Comparison of ENCODE assay signal across 8 cellular contexts in the genomic region with DNA sequence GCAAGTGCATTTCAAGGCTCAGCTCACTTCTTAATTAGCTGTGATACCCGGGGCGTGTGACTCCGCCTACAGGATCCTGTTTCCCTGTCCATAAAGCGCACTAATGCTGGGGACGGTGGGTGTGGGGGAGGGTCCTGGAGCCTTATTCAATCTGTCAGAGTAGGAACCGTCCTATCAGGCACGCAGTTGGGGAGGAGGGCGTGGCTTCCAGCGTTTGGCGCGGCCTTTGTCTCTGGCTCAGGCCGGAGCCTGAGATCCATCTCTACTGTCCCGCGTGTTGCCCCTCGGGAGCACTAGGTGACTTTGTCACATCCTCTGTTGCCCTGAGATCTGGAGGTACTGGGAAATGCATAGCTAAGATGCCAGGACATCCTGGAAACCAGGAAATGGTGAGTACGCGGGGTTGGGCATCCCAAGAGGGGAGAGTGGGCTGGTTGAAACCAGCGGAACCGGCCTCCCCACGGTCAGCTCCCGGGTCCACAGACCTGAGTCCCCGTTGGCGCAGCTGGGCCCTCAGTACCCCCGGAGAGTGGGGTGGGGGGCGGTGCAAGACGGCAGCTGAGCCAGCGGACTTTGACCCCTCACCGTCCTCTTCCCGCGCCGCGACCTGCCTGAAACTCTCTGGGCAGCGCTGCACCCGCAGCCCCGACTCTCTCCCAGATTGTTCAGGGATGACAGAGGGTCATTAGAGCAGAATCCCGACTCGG.
DNase-seq lines count a peak whose midpoint lies in the region; TF ChIP-seq lines count a peak whose summit lies in the region.

No MANE protein-coding gene starts in this region.

- H3K36me3 ChIP-seq in mesenchymal stem cell (ENCODE audit: control insufficient read depth in 1 of 2, insufficient read depth in 2 of 2, low read depth in 1 of 2, low read length in 2 of 2) (no peaks in the 10 kb centered on the region), suprapubic skin (no peaks in the 10 kb centered on the region)

- no peak for TF ChIP-seq POLR2A in suprapubic skin (IDR thresholded peaks at IDR 0.05)

- peak overlapping the region; percentile 61 for H3K4me3 ChIP-seq in GM12865 (ENCODE audit: low read depth, low read length)
- peak overlapping the region; percentile 27 to 70 for H3K4me3 ChIP-seq in mesenchymal stem cell (ENCODE audit: insufficient read depth in 1 of 2, low read depth in 1 of 2, low read length in 2 of 2)
- peak overlapping the region; percentile 43 for H3K4me3 ChIP-seq in suprapubic skin

- no peak overlapping the region for H3K23ac ChIP-seq in mesenchymal stem cell (ENCODE audit: low read length in 2 of 2)

- no peaks in the 10 kb centered on the region for H3K79me1 ChIP-seq in mesenchymal stem cell (replicated peaks; ENCODE audit: low read length, poor library complexity, severe bottlenecking)

- H2BK12ac ChIP-seq in mesenchymal stem cell (ENCODE audit: low read length in 2 of 2) = no peak overlapping the region

- H4K8ac ChIP-seq in mesenchymal stem cell (ENCODE audit: low read length) = no peak overlapping the region

- DNase-seq in GM12865 (ENCODE audit: low read depth) = peak; percentile 84
- peak; percentile 96 for DNase-seq in H4 (ENCODE audit: low spot score)
- peak; percentile 93 for DNase-seq in NCI-H1048 (lab: John Stamatoyannopoulos, UW)
- peak; percentile 91 for DNase-seq in SKM-1 (lab: John Stamatoyannopoulos, UW; ENCODE audit: unreplicated experiment)
- peak; percentile 81 for DNase-seq in dermis blood vessel endothelial cell
- DNase-seq in mesenchymal stem cell = peak; percentile 57
- DNase-seq in suprapubic skin (ENCODE audit: low spot score in 2 of 2) = no peak
- DNase-seq in central memory CD4-positive, alpha-beta T cell = no peak

- WGBS in mesenchymal stem cell = under 1% methylated on average over 32 of the region's 37 CpGs
- 4% methylated on average over 15 of the region's 37 CpGs for WGBS in suprapubic skin

- H2AFZ ChIP-seq in mesenchymal stem cell (ENCODE audit: low read depth, low read length) = peak overlapping the region; percentile 81

- H2BK15ac ChIP-seq in mesenchymal stem cell (ENCODE audit: low read depth, poor library complexity, severe bottlenecking) = no peak overlapping the region

- H3K4me1 ChIP-seq in mesenchymal stem cell (ENCODE audit: control insufficient read depth, insufficient read depth, low read depth, low read length) (peaks cover 10% of the 10 kb centered on the region), suprapubic skin (peaks cover 11% of the 10 kb centered on the region)

- H3K18ac ChIP-seq in mesenchymal stem cell (ENCODE audit: low read depth in 1 of 2, low read length in 2 of 2) = peak overlapping the region in 1 of 2 experiments; percentile 24

- no peak overlapping the region for H2BK120ac ChIP-seq in mesenchymal stem cell (ENCODE audit: low read depth, low read length)

- H3K4ac ChIP-seq in mesenchymal stem cell (ENCODE audit: low read depth in 1 of 2, low read length in 2 of 2) = no peak overlapping the region

- peak overlapping the region; percentile 100 for H3K4me2 ChIP-seq in mesenchymal stem cell (ENCODE audit: low read length, poor library complexity, severe bottlenecking)

- H4K91ac ChIP-seq in mesenchymal stem cell (ENCODE audit: low read length) = no peak overlapping the region

- H3K9me3 ChIP-seq in mesenchymal stem cell (ENCODE audit: control insufficient read depth, low read length) (peaks cover 6% of the 10 kb centered on the region), suprapubic skin (no peaks in the 10 kb centered on the region)

- H3K9ac ChIP-seq in mesenchymal stem cell (ENCODE audit: low read length) = no peak overlapping the region

- no peak overlapping the region for H2AK5ac ChIP-seq in mesenchymal stem cell (ENCODE audit: low read length, severe bottlenecking)

- no peak for TF ChIP-seq CTCF in GM12865 (IDR thresholded peaks at IDR 0.05; ENCODE audit: insufficient read depth, low read depth, low read length, missing control alignments)
- no peak for TF ChIP-seq CTCF in suprapubic skin (IDR thresholded peaks at IDR 0.05)

- H3K14ac ChIP-seq in mesenchymal stem cell (ENCODE audit: low read length in 2 of 2) = no peak overlapping the region

- no peak overlapping the region for H3K27ac ChIP-seq in mesenchymal stem cell (ENCODE audit: low read length, poor library complexity, severe bottlenecking)
- H3K27ac ChIP-seq in suprapubic skin = no peak overlapping the region

- H2BK5ac ChIP-seq in mesenchymal stem cell (ENCODE audit: low read depth, low read length, poor library complexity, severe bottlenecking) = no peak overlapping the region

- no peak for TF ChIP-seq EP300 in suprapubic skin (IDR thresholded peaks at IDR 0.05)

- peaks cover 0 to 47% of the 10 kb centered on the region in 2 experiments for H3K27me3 ChIP-seq in mesenchymal stem cell (ENCODE audit: control insufficient read depth in 1 of 2, insufficient read depth in 1 of 2, low read length in 2 of 2)
- H3K27me3 ChIP-seq in suprapubic skin = peaks cover 38% of the 10 kb centered on the region

Comparison
In these comparisons a context has a peak if more than half of its experiments do, and no peak if none do; other contexts are left out.
1. DNase-seq: peak in GM12865 (single experiment), H4 (single experiment), NCI-H1048 (single experiment), SKM-1 (single experiment), dermis blood vessel endothelial cell (single experiment) and mesenchymal stem cell (single experiment); none in suprapubic skin (0 of 2) and central memory CD4-positive, alpha-beta T cell (single experiment).
2. Peak in every context shown above with its lines, with median percentiles within 50 percentile points of each other: H3K4me3 ChIP-seq.